Comparison of ENCODE assay signal across 29 cellular contexts in genomic region chr11:67453816-67454732, GRCh38. TPM values are rescaled to one million over a fixed set of nuclear protein-coding genes. Genes with fewer than 3 reads are reported as not detected.
"Had no signal": no experiment of that assay in that cellular context is flagged by ENCODE, and none has a peak within 500 bp of the region (broad histone marks: within the 10 kb centered on the region; RNA-seq: fewer than 3 reads in every experiment).

No MANE protein-coding gene starts in this region.

- DNase-seq: activated CD4-positive, alpha-beta T cell treated with anti-CD3 and anti-CD28 coated beads for 48 hours; activated CD4-positive, alpha-beta T cell treated with anti-CD3 and anti-CD28 coated beads, Interleukin-2, amount 50 U/mL, for 4 hours; activated CD4-positive, CD25-positive, alpha-beta regulatory T cell treated with anti-CD3 and anti-CD28 coated beads, Interleukin-2, amount 50 U/mL, for 72 hours; activated CD8-positive, alpha-beta memory T cell treated with anti-CD3 and anti-CD28 coated beads, Interleukin-2, amount 50 U/mL, for 48 hours; activated CD8-positive, alpha-beta T cell treated with anti-CD3 and anti-CD28 coated beads, Interleukin-2, amount 10 ng/mL, durations not matched to agents 7 days and 5 days; activated naive CD4-positive, alpha-beta T cell treated with anti-CD3 and anti-CD28 coated beads, Interleukin-2, amount 50 U/mL, for 16 hours; activated T-cell treated with anti-CD3 and anti-CD28 coated beads, Interleukin-2, amount 50 U/mL, for 1 hour; amniotic stem cell; cerebellar nuclear complex; NCI-H1092; NCI-H1417; NCI-H1930; NCI-H2107; NCI-H2171 treated with DMSO at 0.1 percent for 48 hours; NCI-H226; NCI-H526; NCI-H774; Peyer's patch; Right ventricle myocardium superior; SJCRH30; SK-N-SH; T-helper 1 cell had no signal

- ATAC-seq: activated CD8-positive, alpha-beta T cell treated with anti-CD3 and anti-CD28 coated beads, Interleukin-2, amount 10 ng/mL, durations not matched to agents 7 days and 5 days had no signal

- H3K4me1 Mint-ChIP-seq: brain had no signal

- H3K27ac Mint-ChIP-seq: activated CD8-positive, alpha-beta T cell treated with anti-CD3 and anti-CD28 coated beads, Interleukin-2, amount 10 ng/mL, durations not matched to agents 7 days and 5 days; brain had no signal

- H3K36me3 Mint-ChIP-seq: brain had no signal

- H3K9me3 ChIP-seq: ascending aorta, Peyer's patch, SJCRH30, SK-N-SH had no signal

- H3K4me3 Mint-ChIP-seq: activated CD8-positive, alpha-beta T cell treated with anti-CD3 and anti-CD28 coated beads, Interleukin-2, amount 10 ng/mL, durations not matched to agents 7 days and 5 days; brain had no signal

- H3K9ac ChIP-seq: SK-N-SH had no signal

- H3K4me3 ChIP-seq: ascending aorta, Peyer's patch, SJCRH30 had no signal

- H3K36me3 ChIP-seq: ascending aorta, Peyer's patch, SJCRH30 had no signal

- H3K4me1 ChIP-seq: ascending aorta, SJCRH30 had no signal

- H3K27ac ChIP-seq: ascending aorta, Peyer's patch, RWPE1, SJCRH30 had no signal

- H3K4me2 ChIP-seq: SK-N-SH had no signal

- H3K27me3 ChIP-seq: ascending aorta, Peyer's patch, SJCRH30 had no signal

RNA-seq across cellular contexts. Expression of gene CABP4, which starts 1.1 kb away (rescaled TPM):
- total RNA-seq: ascending aorta had no signal
- polyA plus RNA-seq: SK-N-SH had no signal

RNA-seq across cellular contexts. Expression of gene GPR152, which starts 1.5 kb away (rescaled TPM):
- total RNA-seq: activated CD8-positive, alpha-beta T cell treated with anti-CD3 and anti-CD28 coated beads, Interleukin-2, amount 10 ng/mL, durations not matched to agents 7 days and 5 days; ascending aorta; LHCN-M2; M059J; NCI-H460; Peyer's patch; Right ventricle myocardium superior; SJCRH30; T-helper 2 cell treated with Interferon-gamma antibody and Interleukin-4, amounts not matched to agents 100 ng/mL and 5 ng/mL, for 36 hours had no signal
- polyA plus RNA-seq: SK-N-SH had no signal

RNA-seq across cellular contexts. Expression of gene PTPRCAP, which starts 16.6 kb away (rescaled TPM):
- total RNA-seq: NCI-H460 had no signal
